In genomic region chr6:105995403-105995699, GRCh38 we compare ENCODE assay signal across 8 cellular contexts.
DNase-seq lines count a peak whose midpoint lies in the region; FAIRE-seq and TF ChIP-seq lines count a peak whose summit lies in the region.

No MANE protein-coding gene starts in this region.

- H3K27ac ChIP-seq in WERI-Rb-1 (peak overlapping the region; percentile 94), iPS-20b (ENCODE audit: low read length) (no peak overlapping the region), transverse colon (peak overlapping the region; percentile 77 to 84 (median 79)), prostate gland (no peak overlapping the region)

- H3K9me3 ChIP-seq in WERI-Rb-1 (ENCODE audit: severe bottlenecking): peaks cover 2% of the 10 kb centered on the region
- no peaks in the 10 kb centered on the region for H3K9me3 ChIP-seq in iPS-20b (ENCODE audit: insufficient read depth, low read depth, low read length)
- H3K9me3 ChIP-seq in transverse colon: no peaks in the 10 kb centered on the region
- H3K9me3 ChIP-seq in prostate gland: no peaks in the 10 kb centered on the region

- 7 to 17% methylated on average over 5 of the region's 5 CpGs for WGBS in transverse colon (ENCODE audit: low coverage in 1 of 2), 2 donors
- 16% methylated on average over 5 of the region's 5 CpGs for WGBS in prostate gland

- H3K36me3 ChIP-seq in WERI-Rb-1 (no peaks in the 10 kb centered on the region), iPS-20b (ENCODE audit: insufficient read depth, low read depth, low read length) (no peaks in the 10 kb centered on the region), transverse colon (no peaks in the 10 kb centered on the region), prostate gland (no peaks in the 10 kb centered on the region)

- CTCF ChIA-PET in activated naive CD4-positive, alpha-beta T cell treated with anti-CD3 and anti-CD28 coated beads, Interleukin-2, amount 10 ng/mL, durations not matched to agents 7 days and 5 days (lab: Charles Lee): interaction anchor here (1.5 kb wide), 1 partner anchor 20 kb away, joined by 3 read pairs; no protein-coding TSS in a partner anchor

- peaks cover 41% of the 10 kb centered on the region for H3K4me1 Mint-ChIP-seq in activated naive CD4-positive, alpha-beta T cell treated with anti-CD3 and anti-CD28 coated beads, Interleukin-2, amount 10 ng/mL, durations not matched to agents 7 days and 5 days

- no peaks in the 10 kb centered on the region for H3K9me3 Mint-ChIP-seq in activated naive CD4-positive, alpha-beta T cell treated with anti-CD3 and anti-CD28 coated beads, Interleukin-2, amount 10 ng/mL, durations not matched to agents 7 days and 5 days

- in situ Hi-C loops in transverse colon (cut with MboI; ENCODE audit: low pct_ligation_motif_present in 1 of 4, low pct_unique_long_range_greater_than_20kb in 1 of 4, low sequenced_read_pairs in 3 of 4): no loop called here

- peaks cover 13% of the 10 kb centered on the region for H3K4me1 ChIP-seq in iPS-20b (ENCODE audit: insufficient read depth, low read length)
- peaks cover 0 to 33% (median 20%) of the 10 kb centered on the region in 4 donors for H3K4me1 ChIP-seq in transverse colon
- H3K4me1 ChIP-seq in prostate gland (replicated peaks): no peaks in the 10 kb centered on the region

- no peaks in the 10 kb centered on the region for H3K27me3 ChIP-seq in WERI-Rb-1 (ENCODE audit: insufficient read depth, low read depth, severe bottlenecking)
- H3K27me3 ChIP-seq in iPS-20b (ENCODE audit: insufficient read depth, low read length): peaks cover 82% of the 10 kb centered on the region
- H3K27me3 ChIP-seq in transverse colon: peaks cover 95% of the 10 kb centered on the region
- no peaks in the 10 kb centered on the region for H3K27me3 ChIP-seq in prostate gland (replicated peaks; ENCODE audit: insufficient read depth)

- no peak for DNase-seq in activated naive CD4-positive, alpha-beta T cell treated with anti-CD3 and anti-CD28 coated beads, Interleukin-2, amount 10 ng/mL, durations not matched to agents 7 days and 5 days
- no peak for DNase-seq in activated naive CD4-positive, alpha-beta T cell treated with Interleukin-2 at 50 U/mL for 16 hours
- DNase-seq in WERI-Rb-1: no peak
- DNase-seq in transverse colon: no peak
- no peak for DNase-seq in NCI-H146 treated with DMSO at 0.1 percent for 48 hours (lab: John Stamatoyannopoulos, UW; ENCODE audit: unreplicated experiment)
- DNase-seq in GM12892 (ENCODE audit: insufficient read length): no peak
- DNase-seq in prostate gland (ENCODE audit: low spot score): no peak

- H3K4me3 ChIP-seq in WERI-Rb-1 (ENCODE audit: low read depth, low read length) (peak overlapping the region; percentile 58), iPS-20b (ENCODE audit: low read length) (peak overlapping the region; percentile 81), transverse colon (peak overlapping the region in 2 of 4 donors; percentile 43 to 57), prostate gland (no peak overlapping the region)

- H3K4me3 Mint-ChIP-seq in activated naive CD4-positive, alpha-beta T cell treated with anti-CD3 and anti-CD28 coated beads, Interleukin-2, amount 10 ng/mL, durations not matched to agents 7 days and 5 days: peak overlapping the region; percentile 79

- H3K27me3 Mint-ChIP-seq in activated naive CD4-positive, alpha-beta T cell treated with anti-CD3 and anti-CD28 coated beads, Interleukin-2, amount 10 ng/mL, durations not matched to agents 7 days and 5 days: peaks cover 72% of the 10 kb centered on the region

- H3K9ac ChIP-seq in iPS-20b (ENCODE audit: low read depth, low read length): peak overlapping the region; percentile 29; the same call in 1 of the 2 replicates

- intact Hi-C loops in transverse colon (cut with DNase I; ENCODE audit: low total_unique reads): no loop called here
- intact Hi-C loops in prostate gland (cut with DNase I): no loop called here

- no peak for TF ChIP-seq EP300 in transverse colon (IDR thresholded peaks at IDR 0.05; ENCODE audit: low read depth)

- TF ChIP-seq CTCF in WERI-Rb-1 (IDR thresholded peaks at IDR 0.05; ENCODE audit: low read depth, low read length) (no peak), transverse colon (IDR thresholded peaks at IDR 0.05) (no peak), prostate gland (IDR thresholded peaks at IDR 0.05) (no peak)

- peak overlapping the region; percentile 85 for H3K27ac Mint-ChIP-seq in activated naive CD4-positive, alpha-beta T cell treated with anti-CD3 and anti-CD28 coated beads, Interleukin-2, amount 10 ng/mL, durations not matched to agents 7 days and 5 days

- no peak for FAIRE-seq in GM12892 (lab: Jason Lieb, UNC)

- peaks cover 1% of the 10 kb centered on the region for H3K36me3 Mint-ChIP-seq in activated naive CD4-positive, alpha-beta T cell treated with anti-CD3 and anti-CD28 coated beads, Interleukin-2, amount 10 ng/mL, durations not matched to agents 7 days and 5 days

- TF ChIP-seq POLR2A in transverse colon (IDR thresholded peaks at IDR 0.05) (no peak), GM12892 (IDR thresholded peaks at IDR 0.05; ENCODE audit: low read depth, low read length) (no peak), prostate gland (IDR thresholded peaks at IDR 0.05) (no peak)

Comparison
In these comparisons a context has a peak if more than half of its experiments do, and no peak if none do; other contexts are left out.
1. H3K27ac ChIP-seq: peak in WERI-Rb-1 (single experiment) and transverse colon (4 of 4); none in iPS-20b (single experiment) and prostate gland (0 of 2).
2. H3K4me3 ChIP-seq: peak in WERI-Rb-1 (single experiment) and iPS-20b (single experiment); none in prostate gland (0 of 2).